Comparison of ENCODE assay signal across 18 cellular contexts in the genomic region with DNA sequence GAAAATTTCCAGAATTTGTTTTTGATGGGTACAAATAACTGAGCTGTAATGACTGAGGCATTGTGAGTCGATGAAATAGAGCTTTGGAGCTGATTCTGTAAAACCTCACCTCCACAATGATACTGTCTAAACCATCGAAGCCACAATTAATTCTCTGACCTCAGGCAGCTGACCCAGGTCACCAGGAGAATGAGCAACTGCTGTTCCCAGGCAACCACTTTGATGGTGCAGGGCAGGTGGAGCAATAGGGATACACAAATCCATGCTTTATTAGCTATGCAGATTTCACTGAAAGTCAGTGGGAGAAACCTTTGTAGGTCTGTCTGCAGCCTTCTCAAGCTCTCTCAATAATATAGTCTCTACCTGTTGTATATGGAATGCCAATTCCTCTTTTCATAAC.
DNase-seq lines count a peak whose midpoint lies in the region; ATAC-seq and TF ChIP-seq lines count a peak whose summit lies in the region.
"Had no signal": no experiment of that assay in that cellular context is flagged by ENCODE, and none has a peak within 500 bp of the region (broad histone marks: within the 10 kb centered on the region; RNA-seq: fewer than 3 reads in every experiment).

No MANE protein-coding gene starts in this region.

- intact Hi-C loops in activated CD4-positive, alpha-beta T cell treated with anti-CD3 and anti-CD28 coated beads, Interleukin-2, amount 10 ng/mL, durations not matched to agents 24 days and 14 days (cut with micrococcal nuclease): no loop called here
- intact Hi-C loops in Caco-2 (cut with micrococcal nuclease; ENCODE audit: unreplicated experiment): no loop called here

- H4K20me1 ChIP-seq in osteoblast (ENCODE audit: insufficient read depth, low read length): no peaks in the 10 kb centered on the region
- H4K20me1 ChIP-seq: BLaER1 had no signal

- no peaks in the 10 kb centered on the region for H3K9me3 ChIP-seq in osteoblast (ENCODE audit: low read depth, low read length)
- no peaks in the 10 kb centered on the region for H3K9me3 ChIP-seq in Caco-2
- H3K9me3 ChIP-seq: BLaER1 had no signal

- no peaks in the 10 kb centered on the region for H3K79me2 ChIP-seq in osteoblast (ENCODE audit: insufficient read depth, low read length)

- DNase-seq in NCI-H748 (lab: John Stamatoyannopoulos, UW; ENCODE audit: unreplicated experiment) (peak; percentile 71), NCI-H748 treated with DMSO at 0.1 percent for 48 hours (lab: John Stamatoyannopoulos, UW) (no peak), NCI-H774 (lab: John Stamatoyannopoulos, UW) (peak; percentile 50), osteoblast (ENCODE audit: insufficient read length, low spot score, missing footprints) (peak; percentile 21), Caco-2 (no peak)
- DNase-seq in activated CD4-positive, alpha-beta T cell treated with anti-CD3 and anti-CD28 coated beads, Interleukin-2, amount 10 ng/mL, durations not matched to agents 24 days and 14 days: no peak
- DNase-seq: Calu3; CD4-positive, CD25-positive, alpha-beta regulatory T cell; CD8-positive, alpha-beta T cell; DND-41; GM23248; H7 had no signal

- no peaks in the 10 kb centered on the region for H3K36me3 Mint-ChIP-seq in activated CD4-positive, alpha-beta T cell treated with anti-CD3 and anti-CD28 coated beads, Interleukin-2, amount 10 ng/mL, durations not matched to agents 24 days and 14 days (ENCODE audit: low read depth)
- no peaks in the 10 kb centered on the region for H3K36me3 Mint-ChIP-seq in Caco-2 (ENCODE audit: insufficient read depth, unreplicated experiment)
- H3K36me3 Mint-ChIP-seq: CD4-positive, CD25-positive, alpha-beta regulatory T cell; CD8-positive, alpha-beta T cell had no signal

- TF ChIP-seq CTCF in osteoblast (IDR thresholded peaks at IDR 0.05; ENCODE audit: extremely low read depth, low read depth, low read length) (no peak), Caco-2 (IDR thresholded peaks at IDR 0.05; ENCODE audit: insufficient read depth in 1 of 2, low read depth in 1 of 2, low read length in 1 of 2, severe bottlenecking in 1 of 2, unreplicated experiment in 1 of 2) (no peak)

- no peak overlapping the region for H3K27ac Mint-ChIP-seq in activated CD4-positive, alpha-beta T cell treated with anti-CD3 and anti-CD28 coated beads, Interleukin-2, amount 10 ng/mL, durations not matched to agents 24 days and 14 days
- no peak overlapping the region for H3K27ac Mint-ChIP-seq in Caco-2 (ENCODE audit: unreplicated experiment)
- H3K27ac Mint-ChIP-seq: B cell; CD4-positive, CD25-positive, alpha-beta regulatory T cell; CD8-positive, alpha-beta T cell had no signal

- no peak overlapping the region for H3K27ac ChIP-seq in osteoblast (ENCODE audit: low read depth, low read length)
- H3K27ac ChIP-seq: 22Rv1, BLaER1, C4-2B, GM23248 had no signal

- no peak overlapping the region for H3K4me3 Mint-ChIP-seq in activated CD4-positive, alpha-beta T cell treated with anti-CD3 and anti-CD28 coated beads, Interleukin-2, amount 10 ng/mL, durations not matched to agents 24 days and 14 days
- no peak overlapping the region for H3K4me3 Mint-ChIP-seq in Caco-2 (ENCODE audit: unreplicated experiment)
- H3K4me3 Mint-ChIP-seq: B cell; CD4-positive, CD25-positive, alpha-beta regulatory T cell; CD8-positive, alpha-beta T cell had no signal

- H2AFZ ChIP-seq in osteoblast (ENCODE audit: low read length): no peak overlapping the region
- H2AFZ ChIP-seq: GM23248 had no signal

- POLR2A ChIA-PET in Caco-2 (lab: Charles Lee): no interaction called here

- no peaks in the 10 kb centered on the region for H3K4me1 Mint-ChIP-seq in activated CD4-positive, alpha-beta T cell treated with anti-CD3 and anti-CD28 coated beads, Interleukin-2, amount 10 ng/mL, durations not matched to agents 24 days and 14 days
- no peaks in the 10 kb centered on the region for H3K4me1 Mint-ChIP-seq in Caco-2 (ENCODE audit: low read depth, unreplicated experiment)
- H3K4me1 Mint-ChIP-seq: B cell; CD4-positive, CD25-positive, alpha-beta regulatory T cell had no signal

- H3K4me3 ChIP-seq in osteoblast (ENCODE audit: insufficient read depth, low read length): no peak overlapping the region
- H3K4me3 ChIP-seq in Caco-2 (ENCODE audit: low read depth, low read length): no peak overlapping the region
- H3K4me3 ChIP-seq: BLaER1, GM23248 had no signal

- no TSS peak for BruUV-seq in Caco-2 (replicated peaks; lab: Mats Ljungman, UMichigan)

- CTCF ChIA-PET in Caco-2 (lab: Charles Lee): no interaction called here

- H3K4me2 ChIP-seq in osteoblast (ENCODE audit: insufficient read depth, low read length): no peak overlapping the region
- H3K4me2 ChIP-seq: BLaER1 had no signal

- no peak for ATAC-seq in HG03521 (IDR thresholded peaks at IDR 0.05; ENCODE audit: unreplicated experiment)
- ATAC-seq: CD8-positive, alpha-beta T cell; HCT116 had no signal

- no peaks in the 10 kb centered on the region for H3K36me3 ChIP-seq in osteoblast (ENCODE audit: insufficient read depth, low read length)
- H3K36me3 ChIP-seq in Caco-2 (ENCODE audit: control insufficient read depth, insufficient read depth, low read length): no peaks in the 10 kb centered on the region
- H3K36me3 ChIP-seq: BLaER1 had no signal

- H3K27me3 ChIP-seq in osteoblast (ENCODE audit: insufficient read depth, low read length) (no peaks in the 10 kb centered on the region), Caco-2 (replicated peaks; ENCODE audit: control insufficient read depth, insufficient read depth, low read length) (no peaks in the 10 kb centered on the region)
- H3K27me3 ChIP-seq: BLaER1 had no signal

- H3K27me3 Mint-ChIP-seq in activated CD4-positive, alpha-beta T cell treated with anti-CD3 and anti-CD28 coated beads, Interleukin-2, amount 10 ng/mL, durations not matched to agents 24 days and 14 days: peaks cover 4% of the 10 kb centered on the region
- peaks cover 22% of the 10 kb centered on the region for H3K27me3 Mint-ChIP-seq in Caco-2 (ENCODE audit: insufficient read depth, unreplicated experiment)
- H3K27me3 Mint-ChIP-seq: B cell had no signal

- no peaks in the 10 kb centered on the region for H3K9me3 Mint-ChIP-seq in activated CD4-positive, alpha-beta T cell treated with anti-CD3 and anti-CD28 coated beads, Interleukin-2, amount 10 ng/mL, durations not matched to agents 24 days and 14 days
- no peaks in the 10 kb centered on the region for H3K9me3 Mint-ChIP-seq in Caco-2 (ENCODE audit: unreplicated experiment)
- H3K9me3 Mint-ChIP-seq: CD8-positive, alpha-beta T cell had no signal

- H3K4me1 ChIP-seq in osteoblast (ENCODE audit: insufficient read depth, low read length) (no peaks in the 10 kb centered on the region), Caco-2 (no peaks in the 10 kb centered on the region)
- H3K4me1 ChIP-seq: BLaER1 had no signal

Comparison
In these comparisons a context has a peak if more than half of its experiments do, and no peak if none do; other contexts are left out.
1. DNase-seq: peak in NCI-H748 (single experiment), NCI-H774 (single experiment) and osteoblast (single experiment); none in NCI-H748 treated with DMSO at 0.1 percent for 48 hours (single experiment), activated CD4-positive, alpha-beta T cell treated with anti-CD3 and anti-CD28 coated beads, Interleukin-2, amount 10 ng/mL, durations not matched to agents 24 days and 14 days (single experiment) and Caco-2 (0 of 2).